In genomic region chr2:45734952-45735351, GRCh38 we compare ENCODE assay signal across 29 cellular contexts.
DNase-seq lines count a peak whose midpoint lies in the region; ATAC-seq, FAIRE-seq and TF ChIP-seq lines count a peak whose summit lies in the region.
"Had no signal": no experiment of that assay in that cellular context is flagged by ENCODE, and none has a peak within 500 bp of the region (broad histone marks: within the 10 kb centered on the region; RNA-seq: fewer than 3 reads in every experiment).

No MANE protein-coding gene starts in this region.

- no peaks in the 10 kb centered on the region for H3K27me3 Mint-ChIP-seq in activated B cell treated with CpG ODN at 0.5 μM for 24 hours
- no peaks in the 10 kb centered on the region for H3K27me3 Mint-ChIP-seq in activated CD4-positive, alpha-beta T cell treated with anti-CD3 and anti-CD28 coated beads, Interleukin-2, amount 10 ng/mL, durations not matched to agents 7 days and 5 days
- peaks cover 3% of the 10 kb centered on the region for H3K27me3 Mint-ChIP-seq in endothelial cell (ENCODE audit: unreplicated experiment)
- H3K27me3 Mint-ChIP-seq: CD4-positive, CD25-positive, alpha-beta regulatory T cell had no signal

- no peak for TF ChIP-seq POLR2A in H54 (IDR thresholded peaks at IDR 0.05; ENCODE audit: low read depth, low read length)

- H3K4me3 ChIP-seq in BLaER1 = peak overlapping the region; percentile 24; the same call in 1 of the 2 replicates
- no peak overlapping the region for H3K4me3 ChIP-seq in Karpas-422 (ENCODE audit: low read length)
- H3K4me3 ChIP-seq in muscle layer of colon (ENCODE audit: low read depth in 1 of 2, low read length in 2 of 2) = no peak overlapping the region
- H3K4me3 ChIP-seq: gastroesophageal sphincter, upper lobe of left lung had no signal

- peaks cover 55% of the 10 kb centered on the region for H4K20me1 ChIP-seq in BLaER1
- H4K20me1 ChIP-seq in Karpas-422 (ENCODE audit: insufficient read depth, low read depth, low read length) = peaks cover 10% of the 10 kb centered on the region; the same call in 1 of the 2 replicates

- H3K79me2 ChIP-seq in Karpas-422 (ENCODE audit: low read length) = peaks cover 99% of the 10 kb centered on the region

- peaks cover 75% of the 10 kb centered on the region for H3K4me1 Mint-ChIP-seq in activated B cell treated with CpG ODN at 0.5 μM for 24 hours
- H3K4me1 Mint-ChIP-seq in activated CD4-positive, alpha-beta T cell treated with anti-CD3 and anti-CD28 coated beads, Interleukin-2, amount 10 ng/mL, durations not matched to agents 7 days and 5 days = no peaks in the 10 kb centered on the region
- peaks cover 28% of the 10 kb centered on the region for H3K4me1 Mint-ChIP-seq in endothelial cell (ENCODE audit: unreplicated experiment)
- H3K4me1 Mint-ChIP-seq: nephron progenitor cell had no signal

- POLR2A ChIA-PET in activated B cell treated with CpG ODN at 0.5 μM for 24 hours (lab: Charles Lee) = interaction anchor here (0.6 to 9.1 kb wide), 3 partner anchors 83 to 99 kb away, joined by 3 to 211 read pairs (median 4); partner anchors contain the start of gene PRKCE
- POLR2A ChIA-PET in activated CD4-positive, alpha-beta T cell treated with anti-CD3 and anti-CD28 coated beads, Interleukin-2, amount 10 ng/mL, durations not matched to agents 7 days and 5 days (lab: Charles Lee) = no interaction called here

- H3K9ac ChIP-seq in BLaER1 (peak overlapping the region; percentile 57; the same call in 1 of the 2 replicates), Karpas-422 (ENCODE audit: low read length) (no peak overlapping the region), muscle layer of colon (ENCODE audit: low read length) (no peak overlapping the region)
- H3K9ac ChIP-seq: KMS-11 had no signal

- H3K27ac ChIP-seq in BLaER1 (peak overlapping the region; percentile 84), Karpas-422 (ENCODE audit: low read length) (peak overlapping the region; percentile 17; the same call in 1 of the 2 replicates), muscle layer of colon (ENCODE audit: low read depth, low read length) (peak overlapping the region; percentile 12)
- H3K27ac ChIP-seq: gastroesophageal sphincter, KMS-11, upper lobe of left lung had no signal

- H3K27ac Mint-ChIP-seq in activated B cell treated with CpG ODN at 0.5 μM for 24 hours (no peak overlapping the region), endothelial cell (ENCODE audit: unreplicated experiment) (no peak overlapping the region)
- H3K27ac Mint-ChIP-seq in activated CD4-positive, alpha-beta T cell treated with anti-CD3 and anti-CD28 coated beads, Interleukin-2, amount 10 ng/mL, durations not matched to agents 7 days and 5 days = no peak overlapping the region
- H3K27ac Mint-ChIP-seq: endodermal cell, nephron progenitor cell had no signal

- H3K27me3 ChIP-seq in BLaER1 (no peaks in the 10 kb centered on the region), Karpas-422 (ENCODE audit: low read length) (no peaks in the 10 kb centered on the region), muscle layer of colon (ENCODE audit: control insufficient read depth in 1 of 2, insufficient read depth in 2 of 2, low read length in 2 of 2) (no peaks in the 10 kb centered on the region)
- H3K27me3 ChIP-seq: gastroesophageal sphincter, upper lobe of left lung had no signal

- CTCF ChIA-PET in activated B cell treated with CpG ODN at 0.5 μM for 24 hours (lab: Charles Lee) = interaction anchor here (0.9 kb wide), 1 partner anchor 9 kb away, joined by 3 read pairs; no protein-coding TSS in a partner anchor
- CTCF ChIA-PET in activated CD4-positive, alpha-beta T cell treated with anti-CD3 and anti-CD28 coated beads, Interleukin-2, amount 10 ng/mL, durations not matched to agents 7 days and 5 days (lab: Charles Lee) = no interaction called here

- TF ChIP-seq CTCF in activated B cell treated with CpG ODN at 0.5 μM for 24 hours (IDR thresholded peaks at IDR 0.05) = no peak
- TF ChIP-seq CTCF in endothelial cell (IDR thresholded peaks at IDR 0.05; ENCODE audit: unreplicated experiment) = no peak

- peak; percentile 14 for ATAC-seq in activated B cell treated with CpG ODN at 0.5 μM for 24 hours (ENCODE audit: low read depth)
- ATAC-seq: activated T-cell treated with anti-CD3 and anti-CD28 coated beads, Interleukin-2, amount 50 U/mL, for 4 hours; esophagus mucosa; gastroesophageal sphincter; left colon had no signal

- H3K9me3 ChIP-seq in BLaER1 (no peaks in the 10 kb centered on the region), Karpas-422 (ENCODE audit: low read length) (no peaks in the 10 kb centered on the region), muscle layer of colon (ENCODE audit: low read length) (no peaks in the 10 kb centered on the region)
- H3K9me3 ChIP-seq: gastroesophageal sphincter, upper lobe of left lung had no signal

- intact Hi-C loops in activated B cell treated with CpG ODN at 0.5 μM for 24 hours (cut with micrococcal nuclease) = no loop called here

- H3K9me3 Mint-ChIP-seq in activated B cell treated with CpG ODN at 0.5 μM for 24 hours = no peaks in the 10 kb centered on the region
- H3K9me3 Mint-ChIP-seq in activated CD4-positive, alpha-beta T cell treated with anti-CD3 and anti-CD28 coated beads, Interleukin-2, amount 10 ng/mL, durations not matched to agents 7 days and 5 days = no peaks in the 10 kb centered on the region
- H3K9me3 Mint-ChIP-seq in endothelial cell (ENCODE audit: unreplicated experiment) = no peaks in the 10 kb centered on the region
- H3K9me3 Mint-ChIP-seq: activated T-cell treated with anti-CD3 and anti-CD28 coated beads, Interleukin-2, amount 50 U/mL, for 4 hours; CD4-positive, CD25-positive, alpha-beta regulatory T cell; endodermal cell; nephron progenitor cell had no signal

- H3K4me1 ChIP-seq in BLaER1 = peaks cover 100% of the 10 kb centered on the region
- H3K4me1 ChIP-seq in Karpas-422 (ENCODE audit: low read length) = peaks cover 79% of the 10 kb centered on the region
- H3K4me1 ChIP-seq in muscle layer of colon (ENCODE audit: insufficient read depth, low read length) = peaks cover 26% of the 10 kb centered on the region

- FAIRE-seq in H54 (lab: Jason Lieb, UNC) = no peak
- FAIRE-seq: astrocyte, HTR-8/SVneo, RCC 7860 had no signal

- no peaks in the 10 kb centered on the region for H3K9me2 ChIP-seq in Karpas-422 (replicated peaks; ENCODE audit: insufficient read depth, low read length)

- no peak for DNase-seq in Karpas-422
- no peak for DNase-seq in activated B cell treated with CpG ODN at 0.5 μM for 24 hours
- no peak for DNase-seq in activated CD4-positive, alpha-beta T cell treated with anti-CD3 and anti-CD28 coated beads, Interleukin-2, amount 10 ng/mL, durations not matched to agents 7 days and 5 days
- DNase-seq in endothelial cell (ENCODE audit: low spot score) = no peak
- no peak for DNase-seq in H54 (ENCODE audit: insufficient read length, low spot score)
- no peak for DNase-seq in kidney tubule cell (ENCODE audit: low spot score)
- DNase-seq: activated T-cell treated with anti-CD3 and anti-CD28 coated beads, Interleukin-2, amount 50 U/mL, for 4 hours; caudate nucleus; CD4-positive, CD25-positive, alpha-beta regulatory T cell; endodermal cell; GOT3; hippocampal formation; left colon; NCI-H1048; NCI-H1694; NCI-H446; NCI-H774; nephron progenitor cell; stimulated activated naive CD4-positive, alpha-beta T cell; T1000; upper lobe of left lung had no signal

- H2AFZ ChIP-seq in Karpas-422 (ENCODE audit: low read length) = no peak overlapping the region

- H3K4me3 Mint-ChIP-seq in activated B cell treated with CpG ODN at 0.5 μM for 24 hours (no peak overlapping the region), endothelial cell (ENCODE audit: unreplicated experiment) (no peak overlapping the region)
- H3K4me3 Mint-ChIP-seq in activated CD4-positive, alpha-beta T cell treated with anti-CD3 and anti-CD28 coated beads, Interleukin-2, amount 10 ng/mL, durations not matched to agents 7 days and 5 days = no peak overlapping the region
- H3K4me3 Mint-ChIP-seq: activated T-cell treated with anti-CD3 and anti-CD28 coated beads, Interleukin-2, amount 50 U/mL, for 4 hours; CD4-positive, CD25-positive, alpha-beta regulatory T cell; endodermal cell; nephron progenitor cell had no signal

- H3K36me3 Mint-ChIP-seq in activated B cell treated with CpG ODN at 0.5 μM for 24 hours (ENCODE audit: low read depth) (peaks cover 12% of the 10 kb centered on the region), endothelial cell (ENCODE audit: low read depth, unreplicated experiment) (no peaks in the 10 kb centered on the region)
- H3K36me3 Mint-ChIP-seq in activated CD4-positive, alpha-beta T cell treated with anti-CD3 and anti-CD28 coated beads, Interleukin-2, amount 10 ng/mL, durations not matched to agents 7 days and 5 days (ENCODE audit: low read depth) = no peaks in the 10 kb centered on the region

- H3K4me2 ChIP-seq in BLaER1 (peak overlapping the region; percentile 92), Karpas-422 (ENCODE audit: low read depth, low read length, poor library complexity, severe bottlenecking) (no peak overlapping the region)
- H3K4me2 ChIP-seq: KMS-11 had no signal

- H3K36me3 ChIP-seq in BLaER1 = peaks cover 21% of the 10 kb centered on the region
- peaks cover 6% of the 10 kb centered on the region; the same call in 1 of the 2 replicates for H3K36me3 ChIP-seq in Karpas-422 (ENCODE audit: insufficient read depth, low read length)
- H3K36me3 ChIP-seq in muscle layer of colon (ENCODE audit: insufficient read depth, low read length) = no peaks in the 10 kb centered on the region
- H3K36me3 ChIP-seq: gastroesophageal sphincter, upper lobe of left lung had no signal

Comparison
In these comparisons a context has a peak if more than half of its experiments do, and no peak if none do; other contexts are left out.
1. H3K27ac ChIP-seq: peak in every context shown above with its lines; median percentile 84 in BLaER1; 17 in Karpas-422; 12 in muscle layer of colon.